In the genomic region with DNA sequence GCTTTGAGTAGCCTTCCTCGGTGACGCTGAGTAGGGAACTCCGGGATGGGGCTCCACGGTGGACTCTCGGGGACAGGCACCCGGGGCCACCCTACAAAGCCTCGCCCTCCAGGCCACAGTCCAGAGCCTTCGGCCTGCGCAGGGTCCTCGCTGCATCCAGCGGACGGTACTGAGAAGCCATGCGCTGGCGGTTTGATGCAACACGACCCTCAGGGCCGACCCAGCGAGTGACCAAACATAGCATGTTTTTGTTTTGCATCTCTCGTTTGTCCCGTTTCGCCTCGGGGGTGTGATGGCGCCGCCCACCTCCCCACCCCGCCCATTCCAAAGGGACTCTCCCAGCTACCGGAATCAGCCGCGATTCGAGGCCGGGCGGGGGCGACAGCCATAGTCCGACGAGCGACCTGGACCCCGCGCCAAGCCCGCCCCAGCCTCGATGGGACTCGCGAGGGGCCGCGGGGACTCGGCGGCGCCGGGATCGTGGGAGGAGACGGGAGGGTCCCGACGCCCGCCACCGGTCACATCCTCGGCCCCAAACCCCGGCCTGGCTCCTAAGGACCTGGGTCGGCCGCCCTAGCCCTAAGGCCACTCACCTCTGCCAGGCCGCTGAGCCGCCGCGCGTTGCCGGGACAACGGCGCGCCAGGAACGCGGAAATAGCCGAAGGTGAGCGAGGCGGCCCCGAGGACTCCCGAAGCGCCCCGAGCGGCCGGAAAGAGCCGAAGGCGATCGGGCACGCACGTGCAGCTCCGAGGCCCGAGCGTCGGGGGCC, we compare ENCODE assay signal across 8 cellular contexts.
DNase-seq lines count a peak whose midpoint lies in the region; ATAC-seq and TF ChIP-seq lines count a peak whose summit lies in the region.

No MANE protein-coding gene starts in this region.

- peak overlapping the region; percentile 71 for H3K4me3 ChIP-seq in GM12865 (ENCODE audit: low read depth, low read length)

- ATAC-seq in HG03108 (IDR thresholded peaks at IDR 0.05; ENCODE audit: unreplicated experiment) (peak; percentile 34), HG02884 (IDR thresholded peaks at IDR 0.05; ENCODE audit: unreplicated experiment) (no peak)
- ATAC-seq in activated CD4-positive, CD25-positive, alpha-beta regulatory T cell treated with anti-CD3 and anti-CD28 coated beads, Interleukin-2, amount 50 U/mL, for 24 hours = peak; percentile 37 to 41

- TF ChIP-seq CTCF in GM12865 (IDR thresholded peaks at IDR 0.05; ENCODE audit: insufficient read depth, low read depth, low read length, missing control alignments) = no peak

- peak; percentile 94 for DNase-seq in GM12865 (ENCODE audit: low read depth)
- peak; percentile 87 for DNase-seq in NCI-H345 (lab: John Stamatoyannopoulos, UW)
- peak; percentile 88 for DNase-seq in central memory CD4-positive, alpha-beta T cell
- peak; percentile 81 for DNase-seq in iris pigment epithelial cell (ENCODE audit: low read depth)
- DNase-seq in smooth muscle cell of the brain vasculature (ENCODE audit: low read depth, low spot score) = peak; percentile 56
